ENCODE assay signal across 1 cellular context in genomic region chr10:68121862-68122261, GRCh38.
TF ChIP-seq lines count a peak whose summit lies in the region.

No MANE protein-coding gene starts in this region.

TF ChIP-seq in GM23338, 12 proteins besides CTCF, POLR2A, EP300 and RAD21:
- no peak for TF ChIP-seq REST (IDR thresholded peaks at IDR 0.05; ENCODE audit: unreplicated experiment)
- TF ChIP-seq ZNF462 (CRISPR knock-in tag; IDR thresholded peaks at IDR 0.05) = no peak
- no peak for TF ChIP-seq JUNB (IDR thresholded peaks at IDR 0.05; ENCODE audit: unreplicated experiment)
- TF ChIP-seq NANOG (IDR thresholded peaks at IDR 0.05; ENCODE audit: borderline replicate concordance) = no peak
- TF ChIP-seq CREB1 (CRISPR knock-in tag; IDR thresholded peaks at IDR 0.05; ENCODE audit: low read depth) = no peak
- TF ChIP-seq EZH2phosphoT487 (IDR thresholded peaks at IDR 0.05; ENCODE audit: unreplicated experiment) = no peak
- no peak for TF ChIP-seq ZNF114 (CRISPR knock-in tag; IDR thresholded peaks at IDR 0.05)
- TF ChIP-seq STAT1 (IDR thresholded peaks at IDR 0.05; ENCODE audit: unreplicated experiment) = no peak
- no peak for TF ChIP-seq POLR2AphosphoS5 (IDR thresholded peaks at IDR 0.05; ENCODE audit: low read depth)
- no peak for TF ChIP-seq ETS1 (IDR thresholded peaks at IDR 0.05)
- TF ChIP-seq ZNF331 (CRISPR knock-in tag; IDR thresholded peaks at IDR 0.05; ENCODE audit: low read depth) = no peak
- TF ChIP-seq EZH2 (IDR thresholded peaks at IDR 0.05; ENCODE audit: low read depth, unreplicated experiment) = no peak
